Comparison of ENCODE assay signal across 25 cellular contexts in genomic region chr3:161531930-161532329, GRCh38.
"Had no signal": no experiment of that assay in that cellular context is flagged by ENCODE, and none has a peak within 500 bp of the region (broad histone marks: within the 10 kb centered on the region; RNA-seq: fewer than 3 reads in every experiment).

No MANE protein-coding gene starts in this region.

- H3K4me2 ChIP-seq: hepatocyte had no signal

- DNase-seq: colonic mucosa; cortex of kidney; dermis blood vessel endothelial cell; dorsolateral prefrontal cortex; effector CD4-positive, alpha-beta T cell; effector CD8-positive, alpha-beta T cell; effector memory CD4-positive, alpha-beta T cell; effector memory CD8-positive, alpha-beta T cell; endodermal cell; erythroblast; esophagus squamous epithelium; foreskin fibroblast; foreskin keratinocyte; foreskin melanocyte; gastrocnemius medialis; glutamatergic neuron; head of caudate nucleus; heart left ventricle; heart right ventricle had no signal

- H3K27me3 ChIP-seq: colonic mucosa, esophagus muscularis mucosa, esophagus squamous epithelium, foreskin keratinocyte, gastrocnemius medialis, gastroesophageal sphincter, heart left ventricle, heart right ventricle, hepatocyte had no signal

- H3K4me1 ChIP-seq: colonic mucosa, esophagus muscularis mucosa, esophagus squamous epithelium, foreskin keratinocyte, gastrocnemius medialis, gastroesophageal sphincter, heart left ventricle, heart right ventricle had no signal

- H2AFZ ChIP-seq: hepatocyte had no signal

- H3K79me2 ChIP-seq: hepatocyte had no signal

- H3K36me3 ChIP-seq: colonic mucosa, esophagus muscularis mucosa, esophagus squamous epithelium, gastrocnemius medialis, gastroesophageal sphincter, heart left ventricle, heart right ventricle had no signal

- ATAC-seq: effector memory CD8-positive, alpha-beta T cell; esophagus mucosa; foreskin keratinocyte; gastrocnemius medialis; gastroesophageal sphincter; heart left ventricle; heart right ventricle had no signal

- H3K27ac ChIP-seq: colonic mucosa, coronary artery, dorsolateral prefrontal cortex, epithelial cell of prostate, esophagus muscularis mucosa, esophagus squamous epithelium, foreskin keratinocyte, gastrocnemius medialis, gastroesophageal sphincter, heart left ventricle, heart right ventricle, hepatocyte had no signal

- H3K4me3 ChIP-seq: colonic mucosa, coronary artery, dorsolateral prefrontal cortex, esophagus muscularis mucosa, esophagus squamous epithelium, gastrocnemius medialis, gastroesophageal sphincter, heart left ventricle, heart right ventricle, hepatocyte had no signal

- H3K9me3 ChIP-seq: colonic mucosa, esophagus muscularis mucosa, esophagus squamous epithelium, gastrocnemius medialis, gastroesophageal sphincter, heart left ventricle had no signal
